Comparison of ENCODE assay signal across 27 cellular contexts in genomic region chr9:137106662-137107292, GRCh38. TPM values are rescaled to one million over a fixed set of nuclear protein-coding genes. Genes with fewer than 3 reads are reported as not detected.
"Had no signal": no experiment of that assay in that cellular context is flagged by ENCODE, and none has a peak within 500 bp of the region (broad histone marks: within the 10 kb centered on the region; RNA-seq: fewer than 3 reads in every experiment).

No MANE protein-coding gene starts in this region.

- FAIRE-seq: endothelial cell of umbilical vein, islet of Langerhans, small intestine, urothelium cell line had no signal

- DNase-seq: dermis blood vessel endothelial cell; effector memory CD4-positive, alpha-beta T cell; esophagus squamous epithelium; foreskin melanocyte; glutamatergic neuron; heart right ventricle; hippocampal formation; naive B cell; right lobe of liver; small intestine; stimulated activated CD4-positive, alpha-beta T cell treated with anti-CD3 and anti-CD28 coated beads, Interleukin-15, amount 100 ng/mL, for 24 hours; stimulated activated CD4-positive, alpha-beta T cell treated with anti-CD3 and anti-CD28 coated beads, Interleukin-2, amount 100 ng/mL, for 48 hours; stimulated activated naive B cell treated with anti-CD40 and anti-IgM and Interleukin-4, amounts not matched to agents 10 μg/mL and 1 μg/mL and 100 μg/mL, for 72 hours had no signal

- H3K27ac ChIP-seq: coronary artery, esophagus squamous epithelium, heart right ventricle, psoas muscle, right lobe of liver, thoracic aorta, tibial nerve, upper lobe of left lung had no signal

- H3K9me3 ChIP-seq: esophagus squamous epithelium, heart right ventricle, psoas muscle, right lobe of liver, thoracic aorta, tibial nerve, upper lobe of left lung had no signal

- H3K27me3 ChIP-seq: esophagus squamous epithelium, heart right ventricle, right lobe of liver, tibial nerve, upper lobe of left lung had no signal

- H3K4me1 ChIP-seq: heart right ventricle, psoas muscle, right lobe of liver, tibial nerve, upper lobe of left lung had no signal

- ATAC-seq: natural killer cell treated with Interleukin-12 subunit alpha and Interleukin-12 subunit beta and Interleukin-15 and Interleukin-18, amount 100 ng/mL, for 72 hours had no signal

- H3K4me3 ChIP-seq: coronary artery, esophagus squamous epithelium, heart right ventricle, lung, psoas muscle, right lobe of liver, thoracic aorta, tibial nerve, upper lobe of left lung had no signal

RNA-seq across cellular contexts. Expression of gene GRIN1, which starts 32.2 kb away (rescaled TPM):
- total RNA-seq: endothelial cell of umbilical vein, epithelial cell of proximal tubule, heart right ventricle, liver, mononuclear cell, osteocyte, psoas muscle, right lobe of liver, thoracic aorta had no signal
- polyA plus RNA-seq: endothelial cell of umbilical vein, heart right ventricle had no signal
